ENCODE assay signal across 25 cellular contexts in genomic region chr17:42488032-42488431, GRCh38.
"Had no signal": no experiment of that assay in that cellular context is flagged by ENCODE, and none has a peak within 500 bp of the region (broad histone marks: within the 10 kb centered on the region; RNA-seq: fewer than 3 reads in every experiment).

No MANE protein-coding gene starts in this region.

- ATAC-seq: activated CD4-positive, CD25-positive, alpha-beta regulatory T cell treated with anti-CD3 and anti-CD28 coated beads, Interleukin-2, amount 50 U/mL, for 24 hours; foreskin keratinocyte; heart right ventricle; natural killer cell; stimulated activated naive B cell treated with anti-CD40 and anti-IgM and Interleukin-4, amounts not matched to agents 10 μg/mL and 1 μg/mL and 100 μg/mL, for 72 hours had no signal

- DNase-seq: activated CD4-positive, alpha-beta memory T cell treated with anti-CD3 and anti-CD28 coated beads, Interleukin-2, amount 10 ng/mL, durations not matched to agents 7 days and 5 days; activated CD4-positive, alpha-beta T cell treated with anti-CD3 and anti-CD28 coated beads for 48 hours; activated gamma-delta T cell; amygdala; caudate nucleus; endodermal cell; foreskin keratinocyte; heart right ventricle; natural killer cell; occipital lobe; stimulated activated CD4-positive, alpha-beta T cell treated with anti-CD3 and anti-CD28 coated beads, Interleukin-1b, Interleukin-23, amount 100 ng/mL, for 48 hours; stimulated activated naive B cell treated with anti-CD40 and anti-IgM and Interleukin-4, amounts not matched to agents 10 μg/mL and 1 μg/mL and 100 μg/mL, for 72 hours; stomach; T1000; thyroid gland; upper lobe of left lung; WERI-Rb-1 had no signal

- H3K4me3 ChIP-seq: esophagus muscularis mucosa, heart right ventricle, neural progenitor cell, right atrium auricular region, smooth muscle cell, stomach, thyroid gland, upper lobe of left lung, vagina had no signal

- H3K4me1 ChIP-seq: foreskin keratinocyte, neural progenitor cell, parathyroid adenoma, right atrium auricular region, thyroid gland, upper lobe of left lung, vagina had no signal

- H3K36me3 ChIP-seq: neural progenitor cell had no signal

- H3K27ac Mint-ChIP-seq: activated CD4-positive, alpha-beta memory T cell treated with anti-CD3 and anti-CD28 coated beads, Interleukin-2, amount 10 ng/mL, durations not matched to agents 7 days and 5 days; endodermal cell; mesothelial cell of epicardium; natural killer cell; neural progenitor cell; stimulated activated naive B cell treated with anti-CD40 and anti-IgM and Interleukin-4, amounts not matched to agents 10 μg/mL and 1 μg/mL and 100 μg/mL, for 72 hours had no signal

- H3K9ac ChIP-seq: neural progenitor cell, parathyroid adenoma had no signal

- H3K4me1 Mint-ChIP-seq: endodermal cell, mesothelial cell of epicardium, neural progenitor cell had no signal

- H3K36me3 Mint-ChIP-seq: natural killer cell had no signal

- H3K4me3 Mint-ChIP-seq: activated CD4-positive, alpha-beta memory T cell treated with anti-CD3 and anti-CD28 coated beads, Interleukin-2, amount 10 ng/mL, durations not matched to agents 7 days and 5 days; endodermal cell; mesothelial cell of epicardium; natural killer cell; neural progenitor cell; stimulated activated naive B cell treated with anti-CD40 and anti-IgM and Interleukin-4, amounts not matched to agents 10 μg/mL and 1 μg/mL and 100 μg/mL, for 72 hours had no signal

- H3K4me2 ChIP-seq: neural progenitor cell, smooth muscle cell had no signal

- H3K9me3 Mint-ChIP-seq: activated CD4-positive, alpha-beta memory T cell treated with anti-CD3 and anti-CD28 coated beads, Interleukin-2, amount 10 ng/mL, durations not matched to agents 7 days and 5 days; endodermal cell; mesothelial cell of epicardium; natural killer cell; neural progenitor cell; stimulated activated naive B cell treated with anti-CD40 and anti-IgM and Interleukin-4, amounts not matched to agents 10 μg/mL and 1 μg/mL and 100 μg/mL, for 72 hours had no signal

- H3K27me3 Mint-ChIP-seq: stimulated activated naive B cell treated with anti-CD40 and anti-IgM and Interleukin-4, amounts not matched to agents 10 μg/mL and 1 μg/mL and 100 μg/mL, for 72 hours had no signal

- H2AFZ ChIP-seq: neural progenitor cell, parathyroid adenoma had no signal

- H3K27me3 ChIP-seq: esophagus muscularis mucosa, foreskin keratinocyte, heart right ventricle, neural progenitor cell, right atrium auricular region, stomach, thyroid gland, upper lobe of left lung, vagina had no signal

- H3K27ac ChIP-seq: esophagus muscularis mucosa, foreskin keratinocyte, heart right ventricle, neural progenitor cell, parathyroid adenoma, right atrium auricular region, stomach, thyroid gland, upper lobe of left lung, vagina, WERI-Rb-1 had no signal

- H3K9me3 ChIP-seq: esophagus muscularis mucosa, heart right ventricle, right atrium auricular region, stomach, thyroid gland, upper lobe of left lung, vagina had no signal
